Comparison of ENCODE assay signal across 14 cellular contexts in genomic region chr15:68634531-68634930, GRCh38. TPM values are rescaled to one million over a fixed set of nuclear protein-coding genes. Genes with fewer than 3 reads are reported as not detected.
A peak's percentile ranks its signal among the peaks of the same experiment; 100 is the strongest.
DNase-seq lines count a peak whose midpoint lies in the region; ATAC-seq and TF ChIP-seq lines count a peak whose summit lies in the region.
"Had no signal": no experiment of that assay in that cellular context is flagged by ENCODE, and none has a peak within 500 bp of the region (broad histone marks: within the 10 kb centered on the region; RNA-seq: fewer than 3 reads in every experiment).

No MANE protein-coding gene starts in this region.

- H3K4me2 ChIP-seq in BLaER1 (peak overlapping the region; percentile 93), OCI-LY1 (ENCODE audit: low read length) (peak overlapping the region; percentile 13; the same call in 1 of the 2 replicates), osteoblast (ENCODE audit: insufficient read depth, low read length) (no peak overlapping the region)
- H3K4me2 ChIP-seq: KMS-11 had no signal

- no peaks in the 10 kb centered on the region for H3K79me2 ChIP-seq in OCI-LY1 (ENCODE audit: insufficient read depth, low read length)
- H3K79me2 ChIP-seq in osteoblast (ENCODE audit: insufficient read depth, low read length): peaks cover 8% of the 10 kb centered on the region

- H3K9me2 ChIP-seq in OCI-LY1 (ENCODE audit: low read depth, low read length): no peaks in the 10 kb centered on the region

- H4K20me1 ChIP-seq in BLaER1 (no peaks in the 10 kb centered on the region), OCI-LY1 (ENCODE audit: insufficient read depth, low read length) (no peaks in the 10 kb centered on the region), osteoblast (ENCODE audit: insufficient read depth, low read length) (no peaks in the 10 kb centered on the region)

- H2AFZ ChIP-seq in OCI-LY1 (ENCODE audit: low read length): no peak overlapping the region
- H2AFZ ChIP-seq in osteoblast (ENCODE audit: low read length): no peak overlapping the region

- H3K9me3 ChIP-seq in BLaER1 (no peaks in the 10 kb centered on the region), OCI-LY1 (ENCODE audit: low read length) (no peaks in the 10 kb centered on the region), osteoblast (ENCODE audit: low read depth, low read length) (no peaks in the 10 kb centered on the region)

- H3K27me3 ChIP-seq in BLaER1: no peaks in the 10 kb centered on the region
- H3K27me3 ChIP-seq in OCI-LY1 (ENCODE audit: insufficient read depth, low read length): no peaks in the 10 kb centered on the region
- no peaks in the 10 kb centered on the region for H3K27me3 ChIP-seq in osteoblast (ENCODE audit: insufficient read depth, low read length)

- H3K4me3 ChIP-seq in BLaER1 (peak overlapping the region; percentile 34; the same call in 1 of the 2 replicates), OCI-LY1 (ENCODE audit: low read depth, low read length, poor library complexity, severe bottlenecking) (no peak overlapping the region), osteoblast (ENCODE audit: insufficient read depth, low read length) (no peak overlapping the region)

- H3K27ac ChIP-seq in BLaER1 (peak overlapping the region; percentile 76), OCI-LY1 (ENCODE audit: low read depth, low read length, poor library complexity, severe bottlenecking) (peak overlapping the region; percentile 75), cingulate gyrus (ENCODE audit: low read depth, low read length) (peak overlapping the region; percentile 82), osteoblast (ENCODE audit: low read depth, low read length) (no peak overlapping the region)
- H3K27ac ChIP-seq: KMS-11 had no signal

- H3K9ac ChIP-seq in BLaER1 (peak overlapping the region; percentile 65; the same call in 1 of the 2 replicates), OCI-LY1 (ENCODE audit: low read length) (no peak overlapping the region)
- H3K9ac ChIP-seq: KMS-11 had no signal

- no peaks in the 10 kb centered on the region for H3K36me3 ChIP-seq in BLaER1
- no peaks in the 10 kb centered on the region for H3K36me3 ChIP-seq in OCI-LY1 (ENCODE audit: insufficient read depth, low read length)
- H3K36me3 ChIP-seq in osteoblast (ENCODE audit: insufficient read depth, low read length): no peaks in the 10 kb centered on the region

- no peak for ATAC-seq in GM21381 (IDR thresholded peaks at IDR 0.05; ENCODE audit: unreplicated experiment)

- DNase-seq in osteoblast (ENCODE audit: insufficient read length, low spot score, missing footprints): peak; percentile 35
- no peak for DNase-seq in NCI-H345 (lab: John Stamatoyannopoulos, UW)
- no peak for DNase-seq in C1 segment of cervical spinal cord (lab: John Stamatoyannopoulos, UW)
- no peak for DNase-seq in COLO829 (ENCODE audit: low spot score)
- DNase-seq: CD4-positive, alpha-beta T cell; GDM1; NCI-H1105 treated with DMSO at 0.1 percent for 48 hours; NCI-H2029 treated with DMSO at 0.1 percent for 48 hours; NCI-H2171 treated with DMSO at 0.1 percent for 48 hours had no signal

- TF ChIP-seq CTCF in OCI-LY1 (IDR thresholded peaks at IDR 0.05; ENCODE audit: low read length): no peak
- TF ChIP-seq CTCF in osteoblast (IDR thresholded peaks at IDR 0.05; ENCODE audit: extremely low read depth, low read depth, low read length): no peak

- H3K4me1 ChIP-seq in BLaER1: peaks cover 100% of the 10 kb centered on the region
- peaks cover 61% of the 10 kb centered on the region for H3K4me1 ChIP-seq in OCI-LY1 (ENCODE audit: insufficient read depth, low read length, severe bottlenecking)
- H3K4me1 ChIP-seq in osteoblast (ENCODE audit: insufficient read depth, low read length): peaks cover 32% of the 10 kb centered on the region

- no peaks in the 10 kb centered on the region for H3F3A ChIP-seq in OCI-LY1 (ENCODE audit: insufficient read depth, low read length)

RNA-seq across cellular contexts. Expression of gene CORO2B, which starts 55.7 kb away (rescaled TPM):
- total RNA-seq in osteoblast: 10.5 and 14.1 TPM in 2 replicates
- total RNA-seq: CD4-positive, alpha-beta T cell had no signal
